ENCODE assay signal across 8 cellular contexts in the genomic region with DNA sequence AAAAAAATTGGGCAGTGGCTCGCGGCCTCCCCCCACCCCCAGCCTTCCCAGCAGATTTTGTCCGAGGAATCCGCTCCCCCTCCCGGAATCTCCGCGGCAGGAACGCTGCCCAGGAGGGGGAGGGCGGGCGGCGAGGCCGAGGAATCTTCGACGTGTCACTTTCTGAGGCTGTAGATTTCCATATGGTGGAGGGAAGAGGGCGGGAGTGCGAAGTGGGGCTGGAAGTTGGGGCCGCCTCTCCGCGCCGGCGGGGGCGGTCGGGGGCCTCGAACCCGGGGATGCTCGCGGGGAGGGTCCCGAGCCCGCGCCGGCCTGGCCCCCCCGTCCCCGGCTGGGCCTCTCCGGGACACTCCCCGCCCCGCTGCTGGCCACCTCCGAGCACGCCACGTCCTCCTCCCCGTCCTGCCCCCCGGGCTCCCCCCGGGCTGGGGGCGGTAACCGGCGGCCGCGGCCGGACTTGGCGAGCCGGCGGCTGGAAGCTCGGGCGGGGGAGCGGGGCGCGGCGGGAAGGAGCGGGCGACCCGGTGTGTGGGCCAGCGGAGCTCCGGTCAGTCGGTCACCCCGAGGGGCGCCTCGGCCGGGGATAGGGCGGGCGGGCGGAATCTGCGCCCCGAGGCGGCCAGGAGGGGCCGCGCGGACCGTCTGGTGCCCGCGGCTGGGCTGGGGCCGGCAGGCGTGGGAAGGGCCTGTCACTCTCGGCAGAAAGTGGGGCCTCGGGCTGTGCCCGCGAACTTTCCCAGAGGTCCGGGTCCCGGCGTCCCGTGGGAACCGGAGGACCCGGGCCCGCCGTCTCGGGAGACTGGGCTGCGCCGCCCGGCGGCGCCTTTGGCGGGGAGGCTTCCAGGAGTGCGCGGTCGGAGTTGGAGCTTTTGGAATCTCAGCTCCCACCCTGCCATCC. TPM values are rescaled to one million over a fixed set of nuclear protein-coding genes. Genes with fewer than 3 reads are reported as not detected.
A peak's percentile ranks its signal among the peaks of the same experiment; 100 is the strongest.
DNase-seq lines count a peak whose midpoint lies in the region; ATAC-seq, FAIRE-seq and TF ChIP-seq lines count a peak whose summit lies in the region.

No MANE protein-coding gene starts in this region.

- peak overlapping the region; percentile 96 for H3K4me3 ChIP-seq in BE2C (ENCODE audit: low read depth, low read length)

- peak; percentile 73 for DNase-seq in BE2C
- DNase-seq in HK-2 (ENCODE audit: unreplicated experiment), result peak; percentile 83
- peak; percentile 74 for DNase-seq in RCC 7860 (ENCODE audit: low spot score)
- DNase-seq in activated naive CD8-positive, alpha-beta T cell treated with anti-CD3 and anti-CD28 coated beads, Interleukin-2, amount 50 U/mL, for 24 hours, result peak; percentile 50
- peak; percentile 52 for DNase-seq in glutamatergic neuron
- peak; percentile 54 for DNase-seq in occipital lobe (lab: John Stamatoyannopoulos, UW)
- peak; percentile 79 for DNase-seq in urothelium cell line (ENCODE audit: low spot score)

- peaks cover 2% of the 10 kb centered on the region for H3K27me3 Mint-ChIP-seq in activated naive CD8-positive, alpha-beta T cell treated with anti-CD3 and anti-CD28 coated beads, Interleukin-2, amount 50 U/mL, for 24 hours
- H3K27me3 Mint-ChIP-seq in glutamatergic neuron (ENCODE audit: unreplicated experiment), result peaks cover 2% of the 10 kb centered on the region

- no peaks in the 10 kb centered on the region for H3K9me3 ChIP-seq in BE2C

- TF ChIP-seq CTCF in BE2C (IDR thresholded peaks at IDR 0.05; ENCODE audit: low read depth, low read length), result peak; percentile 16; the same call in 1 of the 2 replicates
- TF ChIP-seq CTCF in glutamatergic neuron (IDR thresholded peaks at IDR 0.05; ENCODE audit: partially characterized antibody, unreplicated experiment), result no peak

- H3K27me3 ChIP-seq in BE2C, result no peaks in the 10 kb centered on the region

- peak overlapping the region; percentile 70 for H3K27ac Mint-ChIP-seq in activated naive CD8-positive, alpha-beta T cell treated with anti-CD3 and anti-CD28 coated beads, Interleukin-2, amount 50 U/mL, for 24 hours
- no peak overlapping the region for H3K27ac Mint-ChIP-seq in glutamatergic neuron (ENCODE audit: unreplicated experiment)

- no peaks in the 10 kb centered on the region for H3K9me3 Mint-ChIP-seq in activated naive CD8-positive, alpha-beta T cell treated with anti-CD3 and anti-CD28 coated beads, Interleukin-2, amount 50 U/mL, for 24 hours
- H3K9me3 Mint-ChIP-seq in glutamatergic neuron (ENCODE audit: unreplicated experiment), result peaks cover 6% of the 10 kb centered on the region

- peak; percentile 30 for ATAC-seq in activated naive CD8-positive, alpha-beta T cell treated with anti-CD3 and anti-CD28 coated beads, Interleukin-2, amount 50 U/mL, for 24 hours

- H3K36me3 Mint-ChIP-seq in activated naive CD8-positive, alpha-beta T cell treated with anti-CD3 and anti-CD28 coated beads, Interleukin-2, amount 50 U/mL, for 24 hours (ENCODE audit: low read depth), result no peaks in the 10 kb centered on the region
- no peaks in the 10 kb centered on the region for H3K36me3 Mint-ChIP-seq in glutamatergic neuron (ENCODE audit: unreplicated experiment)

- no peak for FAIRE-seq in RCC 7860 (lab: Jason Lieb, UNC)
- FAIRE-seq in urothelium cell line (lab: Jason Lieb, UNC), result no peak

- peak overlapping the region; percentile 87 for H3K4me3 Mint-ChIP-seq in activated naive CD8-positive, alpha-beta T cell treated with anti-CD3 and anti-CD28 coated beads, Interleukin-2, amount 50 U/mL, for 24 hours
- peak overlapping the region; percentile 83 for H3K4me3 Mint-ChIP-seq in glutamatergic neuron (ENCODE audit: unreplicated experiment)

- no peaks in the 10 kb centered on the region; the same call in 1 of the 2 replicates for H3K36me3 ChIP-seq in BE2C

- H3K4me1 ChIP-seq in BE2C, result no peaks in the 10 kb centered on the region

- H3K4me1 Mint-ChIP-seq in activated naive CD8-positive, alpha-beta T cell treated with anti-CD3 and anti-CD28 coated beads, Interleukin-2, amount 50 U/mL, for 24 hours, result peaks cover 39% of the 10 kb centered on the region
- H3K4me1 Mint-ChIP-seq in glutamatergic neuron (ENCODE audit: low read depth, unreplicated experiment), result no peaks in the 10 kb centered on the region

- TF ChIP-seq POLR2A in GM19099 (IDR thresholded peaks at IDR 0.05; ENCODE audit: extremely low read depth, insufficient read length, low read depth), result peak; percentile 18

RNA-seq across cellular contexts. Expression of gene FNDC3B, which starts 0.9 kb away (rescaled TPM):
- 12.6 TPM for polyA plus RNA-seq in BE2C (2012; ENCODE audit: insufficient read depth, insufficient read length, low read depth)
- 11.7 TPM for total RNA-seq in glutamatergic neuron (ENCODE audit: unreplicated experiment)
- 19.3 TPM for total RNA-seq in occipital lobe

Comparison
In these comparisons a context has a peak if more than half of its experiments do, and no peak if none do; other contexts are left out.
1. Peak in every context shown above with its lines: DNase-seq, ATAC-seq and H3K4me3 ChIP-seq.